9 cellular contexts compared by ENCODE assay signal in genomic region chr18:70454705-70455322, GRCh38.
A peak's percentile ranks its signal among the peaks of the same experiment; 100 is the strongest.
DNase-seq lines count a peak whose midpoint lies in the region; ATAC-seq lines count a peak whose summit lies in the region.
"Had no signal": no experiment of that assay in that cellular context is flagged by ENCODE, and none has a peak within 500 bp of the region (broad histone marks: within the 10 kb centered on the region; RNA-seq: fewer than 3 reads in every experiment).

No MANE protein-coding gene starts in this region.

- H3K4me3 ChIP-seq in HAP-1 = no peak overlapping the region

- peak; percentile 73 for DNase-seq in AG08395 (ENCODE audit: low spot score)
- peak; percentile 16 for DNase-seq in GM04503 (ENCODE audit: low read depth)
- DNase-seq in HAP-1 (ENCODE audit: low spot score in 2 of 2) = peak; percentile 63 to 71
- DNase-seq in M059J (ENCODE audit: low read depth) = peak; percentile 72
- DNase-seq in SHP77 treated with DMSO at 0.1 percent for 48 hours (lab: John Stamatoyannopoulos, UW) = peak; percentile 12
- peak; percentile 8 to 12 (median 11) for DNase-seq in effector memory CD8-positive, alpha-beta T cell
- peak; percentile 64 for DNase-seq in middle frontal gyrus (ENCODE audit: extremely low spot score, low spot score)
- DNase-seq in GOT3 (lab: John Stamatoyannopoulos, UW) = no peak
- DNase-seq: naive B cell had no signal

- H3K27me3 ChIP-seq in HAP-1 (ENCODE audit: low read depth) = no peaks in the 10 kb centered on the region

- no peaks in the 10 kb centered on the region; the same call in 1 of the 2 replicates for H3K9me3 ChIP-seq in HAP-1

- no peaks in the 10 kb centered on the region for H3K36me3 ChIP-seq in HAP-1 (replicated peaks)

- peaks cover 10% of the 10 kb centered on the region for H3K4me1 ChIP-seq in HAP-1

- ATAC-seq in effector memory CD8-positive, alpha-beta T cell (replicated peaks) = peak; percentile 35

- no peaks in the 10 kb centered on the region for H3K9me3 Mint-ChIP-seq in effector memory CD8-positive, alpha-beta T cell
- H3K9me3 Mint-ChIP-seq: naive B cell had no signal

- H3K27ac Mint-ChIP-seq in effector memory CD8-positive, alpha-beta T cell = no peak overlapping the region
- H3K27ac Mint-ChIP-seq: naive B cell had no signal

- H3K36me3 Mint-ChIP-seq in effector memory CD8-positive, alpha-beta T cell (ENCODE audit: insufficient read depth) = peaks cover 2% of the 10 kb centered on the region
- H3K36me3 Mint-ChIP-seq: naive B cell had no signal

- in situ Hi-C loops in HAP-1 (cut with MboI; ENCODE audit: low sequenced_read_pairs) = loop anchor here (5.0 to 25.0 kb wide), 2 partner anchors 263 to 818 kb away; no protein-coding TSS in a partner anchor

- no peaks in the 10 kb centered on the region for H3K4me1 Mint-ChIP-seq in effector memory CD8-positive, alpha-beta T cell (ENCODE audit: low read depth in 2 of 2)
- H3K4me1 Mint-ChIP-seq: naive B cell had no signal

- H3K4me3 Mint-ChIP-seq in effector memory CD8-positive, alpha-beta T cell = no peak overlapping the region
- H3K4me3 Mint-ChIP-seq: naive B cell had no signal

- H3K27me3 Mint-ChIP-seq in effector memory CD8-positive, alpha-beta T cell = peaks cover 19 to 29% of the 10 kb centered on the region in 2 donors
